9 cellular contexts compared by ENCODE assay signal in genomic region chr18:67199993-67200617, GRCh38.
DNase-seq lines count a peak whose midpoint lies in the region; ATAC-seq and TF ChIP-seq lines count a peak whose summit lies in the region.
"Had no signal": no experiment of that assay in that cellular context is flagged by ENCODE, and none has a peak within 500 bp of the region (broad histone marks: within the 10 kb centered on the region; RNA-seq: fewer than 3 reads in every experiment).

No MANE protein-coding gene starts in this region.

- TF ChIP-seq CTCF in AG09319 (IDR thresholded peaks at IDR 0.05; ENCODE audit: low read depth, low read length) = peak; percentile 53
- TF ChIP-seq CTCF in foreskin keratinocyte (conservative IDR thresholded peaks at IDR 0.05) = peak; percentile 67
- no peak for TF ChIP-seq CTCF in coronary artery (IDR thresholded peaks at IDR 0.05)

- no peaks in the 10 kb centered on the region for H3K4me1 ChIP-seq in foreskin keratinocyte

- no peak overlapping the region for H3K27ac ChIP-seq in foreskin keratinocyte
- no peak overlapping the region for H3K27ac ChIP-seq in coronary artery
- H3K27ac ChIP-seq: neutrophil had no signal

- DNase-seq in AG09319 (ENCODE audit: extremely low read depth, low read depth) (peak; percentile 14), NCI-H1048 (lab: John Stamatoyannopoulos, UW) (peak; percentile 1), foreskin keratinocyte (peak; percentile 22 to 53), renal cortical epithelial cell (ENCODE audit: low read depth) (peak; percentile 68), coronary artery (ENCODE audit: low spot score) (no peak)

- H3K27me3 ChIP-seq in foreskin keratinocyte = no peaks in the 10 kb centered on the region
- H3K27me3 ChIP-seq: neutrophil had no signal

- no peak overlapping the region for H3K4me3 ChIP-seq in coronary artery

- ATAC-seq in GM18498 (IDR thresholded peaks at IDR 0.05; ENCODE audit: unreplicated experiment) (peak; percentile 94), HG02798 (IDR thresholded peaks at IDR 0.05; ENCODE audit: poor library complexity, unreplicated experiment) (peak; percentile 97), SK-N-SH treated with all-trans-retinoic acid at 6 μM for 48 hours (peak; percentile 99), foreskin keratinocyte (peak; percentile 88)

TF ChIP-seq in SK-N-SH treated with all-trans-retinoic acid at 6 μM for 48 hours, 23 proteins besides CTCF, POLR2A, EP300 and RAD21:
- no peak for TF ChIP-seq ARNTL (CRISPR knock-in tag; IDR thresholded peaks at IDR 0.05; ENCODE audit: borderline replicate concordance, low read depth)
- TF ChIP-seq ZNF8 (CRISPR knock-in tag; IDR thresholded peaks at IDR 0.05) = no peak
- TF ChIP-seq ZNF565 (CRISPR knock-in tag; conservative IDR thresholded peaks at IDR 0.05; ENCODE audit: low read depth) = no peak
- TF ChIP-seq ESRRG (CRISPR knock-in tag; IDR thresholded peaks at IDR 0.05) = no peak
- no peak for TF ChIP-seq CREB5 (CRISPR knock-in tag; IDR thresholded peaks at IDR 0.05; ENCODE audit: low read depth)
